In the genomic region with DNA sequence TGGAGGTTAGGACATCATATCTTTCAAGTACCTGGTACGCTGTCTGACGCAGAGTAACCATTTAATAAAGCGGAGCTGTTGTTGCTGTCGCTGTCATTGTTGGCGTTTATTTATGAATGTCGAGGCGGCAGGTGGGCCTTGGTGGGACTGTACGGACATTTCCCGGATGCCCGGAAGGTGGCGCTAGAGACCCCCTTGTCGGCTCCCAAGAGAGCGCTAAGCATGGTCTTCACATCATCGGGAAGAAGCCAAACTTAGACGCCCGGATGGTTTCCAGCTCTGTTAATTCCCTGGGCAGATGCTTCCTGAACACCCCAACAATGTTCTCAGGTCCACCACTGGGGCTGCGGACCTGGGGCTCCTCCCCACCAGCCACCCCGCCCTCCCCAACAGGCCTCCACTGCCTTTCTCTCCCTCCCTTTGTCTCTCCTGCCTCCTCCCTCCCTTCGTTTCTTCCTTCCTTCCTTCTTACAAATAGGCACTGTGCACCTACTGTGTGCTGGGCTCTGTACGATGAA, we compare ENCODE assay signal across 1 cellular context.
A peak's percentile ranks its signal among the peaks of the same experiment; 100 is the strongest.
TF ChIP-seq lines count a peak whose summit lies in the region.

No MANE protein-coding gene starts in this region.

TF ChIP-seq in H1, 55 proteins besides CTCF, POLR2A, EP300 and RAD21:
- TF ChIP-seq YY1 (IDR thresholded peaks at IDR 0.05; ENCODE audit: low read depth, low read length) (peak; percentile 20; the same call in 1 of the 2 replicates), NRF1 (IDR thresholded peaks at IDR 0.05; ENCODE audit: low read depth, low read length) (no peak), TBP (IDR thresholded peaks at IDR 0.05; ENCODE audit: low read depth, low read length) (peak; percentile 40; the same call in 1 of the 2 replicates), SIN3A (conservative IDR thresholded peaks at IDR 0.05 in 1 of 2, IDR thresholded peaks at IDR 0.05 in 1 of 2; ENCODE audit: low read depth in 1 of 2, low read length in 2 of 2) (0 out of 4 replicates have a peak, but pooled peaks of 1 of the 2 experiments have one; percentile 32), KDM1A (IDR thresholded peaks at IDR 0.05; ENCODE audit: borderline replicate concordance, low read length) (no peak), RNF2 (IDR thresholded peaks at IDR 0.05; ENCODE audit: borderline replicate concordance, low read depth, low read length, missing control alignments, poor library complexity, severe bottlenecking) (no peak), KDM4A (IDR thresholded peaks at IDR 0.05; ENCODE audit: low read depth, low read length, severe bottlenecking) (peak; percentile 24)
- TF ChIP-seq, protein P1, sequence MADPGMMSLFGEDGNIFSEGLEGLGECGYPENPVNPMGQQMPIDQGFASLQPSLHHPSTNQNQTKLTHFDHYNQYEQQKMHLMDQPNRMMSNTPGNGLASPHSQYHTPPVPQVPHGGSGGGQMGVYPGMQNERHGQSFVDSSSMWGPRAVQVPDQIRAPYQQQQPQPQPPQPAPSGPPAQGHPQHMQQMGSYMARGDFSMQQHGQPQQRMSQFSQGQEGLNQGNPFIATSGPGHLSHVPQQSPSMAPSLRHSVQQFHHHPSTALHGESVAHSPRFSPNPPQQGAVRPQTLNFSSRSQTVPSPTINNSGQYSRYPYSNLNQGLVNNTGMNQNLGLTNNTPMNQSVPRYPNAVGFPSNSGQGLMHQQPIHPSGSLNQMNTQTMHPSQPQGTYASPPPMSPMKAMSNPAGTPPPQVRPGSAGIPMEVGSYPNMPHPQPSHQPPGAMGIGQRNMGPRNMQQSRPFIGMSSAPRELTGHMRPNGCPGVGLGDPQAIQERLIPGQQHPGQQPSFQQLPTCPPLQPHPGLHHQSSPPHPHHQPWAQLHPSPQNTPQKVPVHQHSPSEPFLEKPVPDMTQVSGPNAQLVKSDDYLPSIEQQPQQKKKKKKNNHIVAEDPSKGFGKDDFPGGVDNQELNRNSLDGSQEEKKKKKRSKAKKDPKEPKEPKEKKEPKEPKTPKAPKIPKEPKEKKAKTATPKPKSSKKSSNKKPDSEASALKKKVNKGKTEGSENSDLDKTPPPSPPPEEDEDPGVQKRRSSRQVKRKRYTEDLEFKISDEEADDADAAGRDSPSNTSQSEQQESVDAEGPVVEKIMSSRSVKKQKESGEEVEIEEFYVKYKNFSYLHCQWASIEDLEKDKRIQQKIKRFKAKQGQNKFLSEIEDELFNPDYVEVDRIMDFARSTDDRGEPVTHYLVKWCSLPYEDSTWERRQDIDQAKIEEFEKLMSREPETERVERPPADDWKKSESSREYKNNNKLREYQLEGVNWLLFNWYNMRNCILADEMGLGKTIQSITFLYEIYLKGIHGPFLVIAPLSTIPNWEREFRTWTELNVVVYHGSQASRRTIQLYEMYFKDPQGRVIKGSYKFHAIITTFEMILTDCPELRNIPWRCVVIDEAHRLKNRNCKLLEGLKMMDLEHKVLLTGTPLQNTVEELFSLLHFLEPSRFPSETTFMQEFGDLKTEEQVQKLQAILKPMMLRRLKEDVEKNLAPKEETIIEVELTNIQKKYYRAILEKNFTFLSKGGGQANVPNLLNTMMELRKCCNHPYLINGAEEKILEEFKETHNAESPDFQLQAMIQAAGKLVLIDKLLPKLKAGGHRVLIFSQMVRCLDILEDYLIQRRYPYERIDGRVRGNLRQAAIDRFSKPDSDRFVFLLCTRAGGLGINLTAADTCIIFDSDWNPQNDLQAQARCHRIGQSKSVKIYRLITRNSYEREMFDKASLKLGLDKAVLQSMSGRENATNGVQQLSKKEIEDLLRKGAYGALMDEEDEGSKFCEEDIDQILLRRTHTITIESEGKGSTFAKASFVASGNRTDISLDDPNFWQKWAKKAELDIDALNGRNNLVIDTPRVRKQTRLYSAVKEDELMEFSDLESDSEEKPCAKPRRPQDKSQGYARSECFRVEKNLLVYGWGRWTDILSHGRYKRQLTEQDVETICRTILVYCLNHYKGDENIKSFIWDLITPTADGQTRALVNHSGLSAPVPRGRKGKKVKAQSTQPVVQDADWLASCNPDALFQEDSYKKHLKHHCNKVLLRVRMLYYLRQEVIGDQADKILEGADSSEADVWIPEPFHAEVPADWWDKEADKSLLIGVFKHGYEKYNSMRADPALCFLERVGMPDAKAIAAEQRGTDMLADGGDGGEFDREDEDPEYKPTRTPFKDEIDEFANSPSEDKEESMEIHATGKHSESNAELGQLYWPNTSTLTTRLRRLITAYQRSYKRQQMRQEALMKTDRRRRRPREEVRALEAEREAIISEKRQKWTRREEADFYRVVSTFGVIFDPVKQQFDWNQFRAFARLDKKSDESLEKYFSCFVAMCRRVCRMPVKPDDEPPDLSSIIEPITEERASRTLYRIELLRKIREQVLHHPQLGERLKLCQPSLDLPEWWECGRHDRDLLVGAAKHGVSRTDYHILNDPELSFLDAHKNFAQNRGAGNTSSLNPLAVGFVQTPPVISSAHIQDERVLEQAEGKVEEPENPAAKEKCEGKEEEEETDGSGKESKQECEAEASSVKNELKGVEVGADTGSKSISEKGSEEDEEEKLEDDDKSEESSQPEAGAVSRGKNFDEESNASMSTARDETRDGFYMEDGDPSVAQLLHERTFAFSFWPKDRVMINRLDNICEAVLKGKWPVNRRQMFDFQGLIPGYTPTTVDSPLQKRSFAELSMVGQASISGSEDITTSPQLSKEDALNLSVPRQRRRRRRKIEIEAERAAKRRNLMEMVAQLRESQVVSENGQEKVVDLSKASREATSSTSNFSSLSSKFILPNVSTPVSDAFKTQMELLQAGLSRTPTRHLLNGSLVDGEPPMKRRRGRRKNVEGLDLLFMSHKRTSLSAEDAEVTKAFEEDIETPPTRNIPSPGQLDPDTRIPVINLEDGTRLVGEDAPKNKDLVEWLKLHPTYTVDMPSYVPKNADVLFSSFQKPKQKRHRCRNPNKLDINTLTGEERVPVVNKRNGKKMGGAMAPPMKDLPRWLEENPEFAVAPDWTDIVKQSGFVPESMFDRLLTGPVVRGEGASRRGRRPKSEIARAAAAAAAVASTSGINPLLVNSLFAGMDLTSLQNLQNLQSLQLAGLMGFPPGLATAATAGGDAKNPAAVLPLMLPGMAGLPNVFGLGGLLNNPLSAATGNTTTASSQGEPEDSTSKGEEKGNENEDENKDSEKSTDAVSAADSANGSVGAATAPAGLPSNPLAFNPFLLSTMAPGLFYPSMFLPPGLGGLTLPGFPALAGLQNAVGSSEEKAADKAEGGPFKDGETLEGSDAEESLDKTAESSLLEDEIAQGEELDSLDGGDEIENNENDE (IDR thresholded peaks at IDR 0.05; ENCODE audit: insufficient replicate concordance, low read length), result no peak
- TF ChIP-seq, protein P2, sequence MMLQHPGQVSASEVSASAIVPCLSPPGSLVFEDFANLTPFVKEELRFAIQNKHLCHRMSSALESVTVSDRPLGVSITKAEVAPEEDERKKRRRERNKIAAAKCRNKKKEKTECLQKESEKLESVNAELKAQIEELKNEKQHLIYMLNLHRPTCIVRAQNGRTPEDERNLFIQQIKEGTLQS (IDR thresholded peaks at IDR 0.05; ENCODE audit: insufficient read depth, low read depth, low read length), result no peak
- TF ChIP-seq, protein P3, sequence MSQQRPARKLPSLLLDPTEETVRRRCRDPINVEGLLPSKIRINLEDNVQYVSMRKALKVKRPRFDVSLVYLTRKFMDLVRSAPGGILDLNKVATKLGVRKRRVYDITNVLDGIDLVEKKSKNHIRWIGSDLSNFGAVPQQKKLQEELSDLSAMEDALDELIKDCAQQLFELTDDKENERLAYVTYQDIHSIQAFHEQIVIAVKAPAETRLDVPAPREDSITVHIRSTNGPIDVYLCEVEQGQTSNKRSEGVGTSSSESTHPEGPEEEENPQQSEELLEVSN (IDR thresholded peaks at IDR 0.05), result 0 out of 2 replicates have a peak, but pooled peaks have one; percentile 33
